24 cellular contexts compared by ENCODE assay signal in the genomic region with DNA sequence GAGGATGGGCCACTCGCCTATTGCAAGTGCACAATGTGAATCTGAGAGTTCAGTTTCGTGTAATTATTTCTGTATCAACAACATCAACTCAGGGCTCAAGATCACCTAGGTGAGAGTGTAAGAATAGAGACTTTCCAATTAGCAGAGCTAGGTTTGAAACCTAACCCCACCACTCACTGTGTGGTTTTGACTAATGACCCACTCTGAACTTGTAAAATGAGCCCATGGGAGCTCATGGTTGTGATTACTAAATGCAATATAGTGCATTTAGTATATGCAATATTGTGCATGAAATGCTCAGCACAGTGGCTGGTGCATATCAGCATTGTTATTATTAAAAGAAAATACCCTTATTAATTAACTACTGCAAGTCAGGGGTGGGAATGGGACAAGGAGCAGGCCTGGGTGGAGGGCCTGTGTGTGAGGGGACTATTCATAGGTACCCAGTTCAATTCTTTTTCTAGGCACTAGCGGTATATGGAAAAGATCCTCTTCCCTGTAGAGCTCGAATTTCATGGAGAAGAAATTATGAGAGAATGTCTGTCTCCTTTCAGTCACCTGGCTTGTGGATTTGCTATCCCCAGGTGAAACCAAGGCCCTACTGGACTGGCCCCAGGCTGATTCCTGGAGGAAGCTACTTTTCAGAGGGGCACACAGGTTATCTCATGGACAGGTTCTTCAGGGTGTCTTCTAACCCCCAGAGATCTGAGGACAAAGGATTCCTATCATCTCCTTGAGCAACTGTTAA.
DNase-seq lines count a peak whose midpoint lies in the region; TF ChIP-seq lines count a peak whose summit lies in the region.
"Had no signal": no experiment of that assay in that cellular context is flagged by ENCODE, and none has a peak within 500 bp of the region (broad histone marks: within the 10 kb centered on the region; RNA-seq: fewer than 3 reads in every experiment).

No MANE protein-coding gene starts in this region.

- H3K9me3 Mint-ChIP-seq in chondrocyte (ENCODE audit: low read depth) (peaks cover 3% of the 10 kb centered on the region), HFFc6 (no peaks in the 10 kb centered on the region)
- H3K9me3 Mint-ChIP-seq: immature natural killer cell; stimulated activated memory B cell treated with anti-CD40 and anti-IgM and Interleukin-4, amounts not matched to agents 10 μg/mL and 1 μg/mL and 100 μg/mL, for 72 hours had no signal

- no peaks in the 10 kb centered on the region for H3K36me3 ChIP-seq in MM.1S (replicated peaks; ENCODE audit: insufficient read depth, low read length)
- H3K36me3 ChIP-seq: suprapubic skin, vagina had no signal

- H3K36me3 Mint-ChIP-seq in chondrocyte (ENCODE audit: low read depth) (peaks cover 22% of the 10 kb centered on the region), HFFc6 (ENCODE audit: low read depth) (peaks cover 29% of the 10 kb centered on the region)
- H3K36me3 Mint-ChIP-seq: immature natural killer cell; stimulated activated memory B cell treated with anti-CD40 and anti-IgM and Interleukin-4, amounts not matched to agents 10 μg/mL and 1 μg/mL and 100 μg/mL, for 72 hours had no signal

- H3K4me1 ChIP-seq in MM.1S (ENCODE audit: low read length), result no peaks in the 10 kb centered on the region
- H3K4me1 ChIP-seq: body of pancreas, foreskin keratinocyte had no signal

- H3K27me3 Mint-ChIP-seq in chondrocyte (ENCODE audit: low read depth) (no peaks in the 10 kb centered on the region), HFFc6 (ENCODE audit: insufficient read depth) (no peaks in the 10 kb centered on the region; the same call in 1 of the 2 replicates)

- H3K4me3 ChIP-seq in MM.1S (ENCODE audit: low read length), result no peak overlapping the region
- H3K4me3 ChIP-seq: body of pancreas, hepatocyte, K562, SK-N-MC, suprapubic skin, vagina had no signal

- H3K4me1 Mint-ChIP-seq in chondrocyte (ENCODE audit: low read depth), result peaks cover 35% of the 10 kb centered on the region
- peaks cover 63% of the 10 kb centered on the region for H3K4me1 Mint-ChIP-seq in HFFc6 (ENCODE audit: low read depth)
- H3K4me1 Mint-ChIP-seq: immature natural killer cell; stimulated activated memory B cell treated with anti-CD40 and anti-IgM and Interleukin-4, amounts not matched to agents 10 μg/mL and 1 μg/mL and 100 μg/mL, for 72 hours had no signal

- H2AFZ ChIP-seq in MM.1S (ENCODE audit: low read length), result no peak overlapping the region
- H2AFZ ChIP-seq: hepatocyte had no signal

- H3K4me3 Mint-ChIP-seq in chondrocyte (ENCODE audit: unreplicated experiment) (no peak overlapping the region), HFFc6 (no peak overlapping the region)
- H3K4me3 Mint-ChIP-seq: immature natural killer cell; stimulated activated memory B cell treated with anti-CD40 and anti-IgM and Interleukin-4, amounts not matched to agents 10 μg/mL and 1 μg/mL and 100 μg/mL, for 72 hours had no signal

- H3K27me3 ChIP-seq in MM.1S (replicated peaks; ENCODE audit: insufficient read depth, low read length), result no peaks in the 10 kb centered on the region
- H3K27me3 ChIP-seq: body of pancreas, foreskin keratinocyte, hepatocyte, suprapubic skin, vagina had no signal

- DNase-seq in DMS 273 (lab: John Stamatoyannopoulos, UW; ENCODE audit: unreplicated experiment) (peak; percentile 53), NCI-H1105 treated with DMSO at 0.1 percent for 48 hours (lab: John Stamatoyannopoulos, UW) (peak; percentile 87), NCI-H2171 treated with DMSO at 0.1 percent for 48 hours (lab: John Stamatoyannopoulos, UW) (peak; percentile 84), chondrocyte (ENCODE audit: low spot score) (no peak), NAMALWA (ENCODE audit: low spot score) (no peak), NCI-H1930 (lab: John Stamatoyannopoulos, UW) (no peak), HFFc6 (no peak), MM.1S (no peak)
- DNase-seq: activated CD4-positive, alpha-beta T cell treated with anti-CD3 and anti-CD28 coated beads, Interleukin-2, amount 50 U/mL, for 1 hour; activated effector memory CD4-positive, alpha-beta T cell treated with anti-CD3 and anti-CD28 coated beads, Interleukin-2, amount 50 U/mL, for 16 hours; effector memory CD4-positive, alpha-beta T cell; foreskin keratinocyte; GOT3; immature natural killer cell; NCI-H2227 treated with DMSO at 0.1 percent for 48 hours; small intestine had no signal

- H3K4me2 ChIP-seq in MM.1S (ENCODE audit: low read depth, low read length), result no peak overlapping the region
- H3K4me2 ChIP-seq: hepatocyte had no signal

- H3K9me3 ChIP-seq in MM.1S (replicated peaks; ENCODE audit: insufficient read depth, low read length), result no peaks in the 10 kb centered on the region
- H3K9me3 ChIP-seq: body of pancreas, suprapubic skin, vagina had no signal

- no peak overlapping the region for H3K27ac ChIP-seq in MM.1S (ENCODE audit: low read length)
- H3K27ac ChIP-seq: body of pancreas, foreskin keratinocyte, SK-N-MC, suprapubic skin, vagina, VCaP had no signal

- no peaks in the 10 kb centered on the region for H3F3A ChIP-seq in MM.1S (ENCODE audit: insufficient read depth, low read length)

- H3K79me2 ChIP-seq in MM.1S (ENCODE audit: low read length), result no peaks in the 10 kb centered on the region
- H3K79me2 ChIP-seq: hepatocyte had no signal

- H3K27ac Mint-ChIP-seq in chondrocyte (ENCODE audit: unreplicated experiment), result peak overlapping the region; percentile 55
- H3K27ac Mint-ChIP-seq in HFFc6, result no peak overlapping the region
- H3K27ac Mint-ChIP-seq: immature natural killer cell; stimulated activated memory B cell treated with anti-CD40 and anti-IgM and Interleukin-4, amounts not matched to agents 10 μg/mL and 1 μg/mL and 100 μg/mL, for 72 hours had no signal

- H4K20me1 ChIP-seq in MM.1S (ENCODE audit: insufficient read depth, low read length), result no peaks in the 10 kb centered on the region

- H3K9me2 ChIP-seq in MM.1S (replicated peaks; ENCODE audit: insufficient read depth, low read length), result no peaks in the 10 kb centered on the region

- no peak for TF ChIP-seq CTCF in chondrocyte (IDR thresholded peaks at IDR 0.05)
- no peak for TF ChIP-seq CTCF in HFFc6 (IDR thresholded peaks at IDR 0.05)
- no peak for TF ChIP-seq CTCF in MM.1S (IDR thresholded peaks at IDR 0.05; ENCODE audit: low read length)

- no peak overlapping the region for H3K9ac ChIP-seq in MM.1S (ENCODE audit: low read length)

Comparison
In these comparisons a context has a peak if more than half of its experiments do, and no peak if none do; other contexts are left out.
1. DNase-seq: peak in DMS 273 (single experiment), NCI-H1105 treated with DMSO at 0.1 percent for 48 hours (single experiment) and NCI-H2171 treated with DMSO at 0.1 percent for 48 hours (single experiment); none in chondrocyte (single experiment), NAMALWA (single experiment), NCI-H1930 (0 of 2), HFFc6 (single experiment) and MM.1S (single experiment).